Comparison of ENCODE assay signal across 13 cellular contexts in the genomic region with DNA sequence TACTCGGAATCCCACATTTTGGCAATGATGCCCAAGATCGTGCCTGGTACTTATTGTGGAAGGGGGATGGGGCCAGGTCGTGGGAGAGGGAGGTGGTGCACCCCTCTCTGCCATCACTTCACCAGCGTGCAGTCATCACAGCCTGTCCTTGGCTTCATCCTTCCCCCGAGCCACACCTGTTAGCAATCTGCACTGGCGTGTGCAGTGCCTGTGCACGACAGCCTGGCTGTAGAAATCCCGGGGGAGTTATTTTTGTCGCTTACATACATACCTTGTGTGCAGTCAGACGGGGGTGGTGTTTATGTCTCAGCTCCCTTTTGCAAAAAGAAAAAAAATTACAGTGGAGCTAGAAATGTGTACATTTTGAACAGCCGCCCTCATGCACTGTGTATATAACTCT.
DNase-seq lines count a peak whose midpoint lies in the region; ATAC-seq and TF ChIP-seq lines count a peak whose summit lies in the region.
"Had no signal": no experiment of that assay in that cellular context is flagged by ENCODE, and none has a peak within 500 bp of the region (broad histone marks: within the 10 kb centered on the region; RNA-seq: fewer than 3 reads in every experiment).

No MANE protein-coding gene starts in this region.

- ATAC-seq in GM19351 (IDR thresholded peaks at IDR 0.05; ENCODE audit: unreplicated experiment) (peak; percentile 71), HG03354 (IDR thresholded peaks at IDR 0.05; ENCODE audit: poor library complexity, severe bottlenecking, unreplicated experiment) (peak; percentile 91), HG03457 (IDR thresholded peaks at IDR 0.05; ENCODE audit: unreplicated experiment) (no peak)
- ATAC-seq: activated naive CD4-positive, alpha-beta T cell treated with anti-CD3 and anti-CD28 coated beads, Interleukin-2, amount 50 U/mL, for 72 hours; heart right ventricle had no signal

- no peak overlapping the region for H3K27ac ChIP-seq in dorsolateral prefrontal cortex
- H3K27ac ChIP-seq in ovary: no peak overlapping the region
- H3K27ac ChIP-seq: heart right ventricle, SJCRH30 had no signal

- intact Hi-C loops in dorsolateral prefrontal cortex (cut with DNase I) (loop anchor here in 1 of 2 donors (10.0 kb wide), 2 partner anchors 167 to 277 kb away; no protein-coding TSS in a partner anchor), ovary (cut with DNase I) (no loop called here)

- no peak for TF ChIP-seq POLR2A in ovary (IDR thresholded peaks at IDR 0.05)

- TF ChIP-seq CTCF in GM10248 (IDR thresholded peaks at IDR 0.05; ENCODE audit: control extremely low read depth, extremely low read depth, low read depth, missing control alignments) (no peak), dorsolateral prefrontal cortex (IDR thresholded peaks at IDR 0.05 in 54 of 56, conservative IDR thresholded peaks at IDR 0.05 in 2 of 56; ENCODE audit: low read depth in 1 of 56, partially characterized antibody in 56 of 56) (no peak), ovary (IDR thresholded peaks at IDR 0.05) (no peak)

- peaks cover 0 to 16% (median 0%) of the 10 kb centered on the region in 45 donors for H3K27me3 ChIP-seq in dorsolateral prefrontal cortex
- no peaks in the 10 kb centered on the region for H3K27me3 ChIP-seq in ovary

- CTCF ChIA-PET in GM10248 (lab: Yijun Ruan, JAX): interaction anchor here (1.0 kb wide), 1 partner anchor 8 kb away, joined by 3 read pairs; no protein-coding TSS in a partner anchor

- no peaks in the 10 kb centered on the region for H3K36me3 ChIP-seq in ovary
- H3K36me3 ChIP-seq: heart right ventricle, SJCRH30 had no signal

- no peaks in the 10 kb centered on the region for H3K4me1 ChIP-seq in ovary (ENCODE audit: insufficient read depth)
- H3K4me1 ChIP-seq: heart right ventricle, SJCRH30 had no signal

- H3K9me3 ChIP-seq in ovary: no peaks in the 10 kb centered on the region
- H3K9me3 ChIP-seq: heart right ventricle, SJCRH30 had no signal

- TF ChIP-seq EP300 in ovary (IDR thresholded peaks at IDR 0.05): no peak

- H3K4me3 ChIP-seq in dorsolateral prefrontal cortex: no peak overlapping the region
- H3K4me3 ChIP-seq in ovary: no peak overlapping the region
- H3K4me3 ChIP-seq: heart right ventricle, SJCRH30 had no signal

- DNase-seq in GM10248 (ENCODE audit: extremely low spot score): peak; percentile 67
- peak in 9 of 10 donors; percentile 4 to 63 (median 49) for DNase-seq in dorsolateral prefrontal cortex
- DNase-seq in ovary: no peak
- no peak for DNase-seq in NOMO-1 treated with dmso at 0.1 percent for 144 hours (lab: John Stamatoyannopoulos, UW; ENCODE audit: unreplicated experiment)
- no peak for DNase-seq in NK-92 treated with Interleukin-12 subunit alpha and Interleukin-12 subunit beta, amount 100 ng/mL, for 24 hours (lab: John Stamatoyannopoulos, UW)
- DNase-seq: cortex of kidney, heart right ventricle, NCI-H1092 had no signal

- POLR2A ChIA-PET in GM10248 (lab: Yijun Ruan, JAX): no interaction called here

- WGBS in ovary, 3 donors: 29 to 34% (median 30%) methylated on average over 11 of the region's 11 CpGs

Comparison
In these comparisons a context has a peak if more than half of its experiments do, and no peak if none do; other contexts are left out.
1. DNase-seq: peak in GM10248 (single experiment) and dorsolateral prefrontal cortex (9 of 10); none in ovary (0 of 5), NOMO-1 treated with dmso at 0.1 percent for 144 hours (single experiment) and NK-92 treated with Interleukin-12 subunit alpha and Interleukin-12 subunit beta, amount 100 ng/mL, for 24 hours (single experiment).